In genomic region chr14:27528328-27528727, GRCh38 we compare ENCODE assay signal across 9 cellular contexts.
DNase-seq lines count a peak whose midpoint lies in the region; ATAC-seq and TF ChIP-seq lines count a peak whose summit lies in the region.
"Had no signal": no experiment of that assay in that cellular context is flagged by ENCODE, and none has a peak within 500 bp of the region (broad histone marks: within the 10 kb centered on the region; RNA-seq: fewer than 3 reads in every experiment).

No MANE protein-coding gene starts in this region.

- no peaks in the 10 kb centered on the region for H3K36me3 ChIP-seq in right lobe of liver

- H3K9me3 ChIP-seq in right lobe of liver = no peaks in the 10 kb centered on the region

- H3K4me1 ChIP-seq in right lobe of liver = no peaks in the 10 kb centered on the region

- no peak for TF ChIP-seq CTCF in WTC11 (IDR thresholded peaks at IDR 0.05)
- TF ChIP-seq CTCF in right lobe of liver (IDR thresholded peaks at IDR 0.05) = peak; percentile 30 to 45 (median 37)

- H3K27me3 Mint-ChIP-seq in WTC11 (ENCODE audit: low read depth) = no peaks in the 10 kb centered on the region

- TF ChIP-seq POLR2A in right lobe of liver (IDR thresholded peaks at IDR 0.05) = no peak

- intact Hi-C loops in right lobe of liver (cut with DNase I) = no loop called here

- H3K27ac ChIP-seq in right lobe of liver = no peak overlapping the region

- no peaks in the 10 kb centered on the region for H3K27me3 ChIP-seq in right lobe of liver

- ATAC-seq in WTC11 = peak; percentile 87
- ATAC-seq in right lobe of liver = peak; percentile 69 to 80 (median 74)
- ATAC-seq in GM21367 (IDR thresholded peaks at IDR 0.05; ENCODE audit: unreplicated experiment) = no peak
- ATAC-seq in HG02885 (IDR thresholded peaks at IDR 0.05; ENCODE audit: poor library complexity, unreplicated experiment) = no peak
- ATAC-seq in HG02623 (IDR thresholded peaks at IDR 0.05; ENCODE audit: unreplicated experiment) = no peak
- ATAC-seq in HG03565 (IDR thresholded peaks at IDR 0.05; ENCODE audit: unreplicated experiment) = no peak

- CTCF ChIA-PET in WTC11 (lab: Charles Lee) = no interaction called here

- peaks cover 14% of the 10 kb centered on the region for H3K9me3 Mint-ChIP-seq in WTC11

- POLR2A ChIA-PET in WTC11 (lab: Charles Lee) = no interaction called here

- 5% methylated on average over 1 of the region's 1 CpG for WGBS in right lobe of liver (ENCODE audit: insufficient coverage, low coverage, low lambda C conversion rate, missing lambda C conversion rate)

- peak overlapping the region; percentile 67 for H3K27ac Mint-ChIP-seq in WTC11

- peaks cover 6% of the 10 kb centered on the region for H3K36me3 Mint-ChIP-seq in WTC11

- no peak overlapping the region for H3K4me3 ChIP-seq in right lobe of liver
- H3K4me3 ChIP-seq: lung had no signal

- H3K4me1 Mint-ChIP-seq in WTC11 = peaks cover 7% of the 10 kb centered on the region

- no peak overlapping the region for H3K4me3 Mint-ChIP-seq in WTC11

- DNase-seq in GM03348 (ENCODE audit: low spot score) (peak; percentile 27), NCI-H2081 treated with DMSO at 0.1 percent for 48 hours (lab: John Stamatoyannopoulos, UW) (peak; percentile 76), WTC11 (ENCODE audit: low spot score) (no peak), right lobe of liver (no peak)

TF ChIP-seq in WTC11, 78 proteins besides CTCF, POLR2A, EP300 and RAD21 (continues in another document):
- TF ChIP-seq OVOL2 (CRISPR knock-in tag; IDR thresholded peaks at IDR 0.05; ENCODE audit: borderline replicate concordance) (no peak), ZBTB43 (CRISPR knock-in tag; IDR thresholded peaks at IDR 0.05) (no peak), SP1 (CRISPR knock-in tag; conservative IDR thresholded peaks at IDR 0.05) (no peak), TCF7 (CRISPR knock-in tag; IDR thresholded peaks at IDR 0.05; ENCODE audit: low read depth) (no peak), ZNF317 (CRISPR knock-in tag; IDR thresholded peaks at IDR 0.05; ENCODE audit: borderline replicate concordance, low read depth) (no peak), AFF4 (CRISPR knock-in tag; IDR thresholded peaks at IDR 0.05; ENCODE audit: borderline replicate concordance) (no peak), PREB (CRISPR knock-in tag; IDR thresholded peaks at IDR 0.05; ENCODE audit: borderline replicate concordance) (no peak), ERG (CRISPR knock-in tag; IDR thresholded peaks at IDR 0.05) (no peak), MAX (CRISPR knock-in tag; IDR thresholded peaks at IDR 0.05) (no peak), ZNF138 (CRISPR knock-in tag; conservative IDR thresholded peaks at IDR 0.05) (no peak), ZSCAN18 (CRISPR knock-in tag; IDR thresholded peaks at IDR 0.05) (no peak), ARID4B (CRISPR knock-in tag; IDR thresholded peaks at IDR 0.05; ENCODE audit: borderline replicate concordance) (no peak)

Comparison
In these comparisons a context has a peak if more than half of its experiments do, and no peak if none do; other contexts are left out.
1. DNase-seq: peak in GM03348 (single experiment) and NCI-H2081 treated with DMSO at 0.1 percent for 48 hours (single experiment); none in WTC11 (single experiment) and right lobe of liver (0 of 3).
2. ATAC-seq: peak in WTC11 (single experiment) and right lobe of liver (4 of 4); none in GM21367 (single experiment), HG02885 (single experiment), HG02623 (single experiment) and HG03565 (single experiment).